1 cellular context compared by ENCODE assay signal in the genomic region with DNA sequence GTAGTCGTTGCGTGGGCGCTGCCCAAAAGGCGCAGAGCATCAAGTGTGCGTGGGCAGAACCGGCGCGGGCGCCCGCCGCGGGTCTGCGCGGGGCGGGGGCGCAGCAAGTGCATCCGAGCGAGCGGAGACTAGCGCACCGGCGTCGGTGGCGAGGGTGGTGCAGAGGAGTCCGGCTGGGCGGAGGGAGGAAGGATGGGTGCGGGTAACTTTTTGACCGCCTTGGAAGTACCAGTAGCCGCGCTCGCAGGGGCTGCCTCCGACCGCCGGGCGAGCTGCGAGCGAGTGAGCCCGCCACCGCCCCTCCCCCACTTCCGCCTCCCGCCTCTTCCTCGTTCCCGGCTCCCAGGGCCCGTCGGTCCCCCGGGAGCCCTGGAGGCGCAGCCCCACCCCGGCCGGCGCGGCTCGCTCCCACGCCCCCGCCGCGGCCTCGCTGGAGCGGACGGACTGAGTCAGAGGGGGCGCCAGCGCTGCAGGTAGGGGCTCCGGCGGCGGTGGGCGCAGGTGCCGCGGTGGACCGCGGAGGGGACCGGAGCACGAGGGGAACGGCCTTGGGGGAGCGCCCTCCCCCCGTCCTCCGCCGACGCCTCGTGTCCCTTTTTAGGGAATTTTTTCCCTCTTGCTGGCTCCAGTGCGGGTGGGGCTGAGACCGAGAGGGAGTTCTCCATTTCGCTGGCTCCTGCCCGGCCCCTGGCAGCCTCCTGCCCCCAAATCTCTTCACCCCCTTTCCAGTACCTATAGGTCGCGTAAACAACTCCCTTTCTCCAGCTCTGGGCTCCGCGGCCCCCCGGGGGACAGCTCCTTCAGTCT.
A peak's percentile ranks its signal among the peaks of the same experiment; 100 is the strongest.
TF ChIP-seq lines count a peak whose summit lies in the region.

No MANE protein-coding gene starts in this region.

TF ChIP-seq in K562, 482 proteins besides CTCF, POLR2A, EP300 and RAD21 (continued from another document and continues in another):
- TF ChIP-seq, protein P1, sequence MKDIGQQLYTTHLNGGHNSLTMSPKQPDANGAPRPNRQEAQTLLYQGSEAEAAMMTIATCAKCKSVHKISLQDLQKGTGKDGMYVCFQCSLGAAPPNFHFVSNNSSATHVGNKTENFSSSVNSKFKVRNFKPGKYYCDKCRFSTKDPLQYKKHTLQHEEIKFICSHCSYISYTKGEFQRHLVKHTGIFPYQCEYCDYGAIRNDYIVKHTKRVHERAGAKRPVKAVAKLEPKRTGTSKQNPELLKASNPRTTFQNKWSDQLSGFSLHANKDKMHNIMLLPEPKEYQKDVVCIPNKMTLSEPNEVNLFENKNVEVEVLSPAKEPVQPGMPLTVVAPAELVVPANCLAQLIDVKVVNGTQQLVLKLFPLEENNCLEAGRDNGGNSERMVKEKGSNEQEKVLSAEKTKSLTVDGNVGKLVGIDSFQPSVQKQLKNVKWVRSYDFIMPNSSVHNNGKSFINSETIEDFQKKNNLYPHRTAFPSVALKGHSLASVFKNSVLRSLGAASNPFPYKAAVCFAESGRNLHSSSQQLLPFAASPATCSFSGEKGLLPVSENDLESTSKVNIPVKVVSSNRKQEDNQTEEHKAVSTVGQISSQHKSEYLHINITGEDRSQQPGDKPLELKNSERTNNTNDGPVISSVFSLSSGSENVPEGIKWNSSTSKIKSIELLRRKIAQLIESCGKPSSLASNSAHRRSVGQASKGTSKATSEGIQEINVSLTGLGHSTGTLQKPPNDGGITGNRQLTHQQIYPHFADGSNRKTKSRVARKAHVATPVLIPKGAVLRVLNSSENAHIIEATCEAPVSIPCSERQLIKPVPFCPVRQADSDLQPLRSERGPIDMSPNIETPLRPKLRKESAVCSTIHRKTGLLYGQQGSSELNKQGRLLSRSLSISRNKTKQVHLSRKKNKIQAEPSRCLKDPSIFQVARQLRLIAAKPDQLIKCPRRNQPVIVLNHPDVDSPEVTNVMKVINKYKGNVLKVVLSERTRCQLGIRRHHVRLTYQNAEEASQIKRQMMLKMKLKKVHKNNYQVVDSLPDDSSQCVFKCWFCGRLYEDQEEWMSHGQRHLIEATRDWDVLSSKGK (CRISPR knock-in tag; IDR thresholded peaks at IDR 0.05): no peak
- no peak for TF ChIP-seq RBM34 (IDR thresholded peaks at IDR 0.05; ENCODE audit: borderline replicate concordance, insufficient read depth, low read length)
- TF ChIP-seq TBP (optimal IDR thresholded peaks at IDR 0.05; ENCODE audit: low read depth, low read length): peak; percentile 49
- TF ChIP-seq HEY1 (CRISPR knock-in tag; IDR thresholded peaks at IDR 0.05; ENCODE audit: borderline replicate concordance): no peak
- no peak for TF ChIP-seq NFIX (CRISPR knock-in tag; IDR thresholded peaks at IDR 0.05; ENCODE audit: low read depth)
- TF ChIP-seq PHTF2 (CRISPR knock-in tag; IDR thresholded peaks at IDR 0.05): no peak
- no peak for TF ChIP-seq BCOR (IDR thresholded peaks at IDR 0.05)
- peak; percentile 51 for TF ChIP-seq MYC (IDR thresholded peaks at IDR 0.05; ENCODE audit: low read depth, low read length)
- TF ChIP-seq MYC (CRISPR knock-in tag; IDR thresholded peaks at IDR 0.05; ENCODE audit: borderline replicate concordance, low read depth): no peak
- TF ChIP-seq BACH1 (tag; IDR thresholded peaks at IDR 0.05): no peak
- TF ChIP-seq, protein P2, sequence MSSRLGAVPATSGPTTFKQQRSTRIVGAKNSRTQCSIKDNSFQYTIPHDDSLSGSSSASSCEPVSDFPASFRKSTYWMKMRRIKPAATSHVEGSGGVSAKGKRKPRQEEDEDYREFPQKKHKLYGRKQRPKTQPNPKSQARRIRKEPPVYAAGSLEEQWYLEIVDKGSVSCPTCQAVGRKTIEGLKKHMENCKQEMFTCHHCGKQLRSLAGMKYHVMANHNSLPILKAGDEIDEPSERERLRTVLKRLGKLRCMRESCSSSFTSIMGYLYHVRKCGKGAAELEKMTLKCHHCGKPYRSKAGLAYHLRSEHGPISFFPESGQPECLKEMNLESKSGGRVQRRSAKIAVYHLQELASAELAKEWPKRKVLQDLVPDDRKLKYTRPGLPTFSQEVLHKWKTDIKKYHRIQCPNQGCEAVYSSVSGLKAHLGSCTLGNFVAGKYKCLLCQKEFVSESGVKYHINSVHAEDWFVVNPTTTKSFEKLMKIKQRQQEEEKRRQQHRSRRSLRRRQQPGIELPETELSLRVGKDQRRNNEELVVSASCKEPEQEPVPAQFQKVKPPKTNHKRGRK (tag; IDR thresholded peaks at IDR 0.05): no peak
- TF ChIP-seq, protein P3, sequence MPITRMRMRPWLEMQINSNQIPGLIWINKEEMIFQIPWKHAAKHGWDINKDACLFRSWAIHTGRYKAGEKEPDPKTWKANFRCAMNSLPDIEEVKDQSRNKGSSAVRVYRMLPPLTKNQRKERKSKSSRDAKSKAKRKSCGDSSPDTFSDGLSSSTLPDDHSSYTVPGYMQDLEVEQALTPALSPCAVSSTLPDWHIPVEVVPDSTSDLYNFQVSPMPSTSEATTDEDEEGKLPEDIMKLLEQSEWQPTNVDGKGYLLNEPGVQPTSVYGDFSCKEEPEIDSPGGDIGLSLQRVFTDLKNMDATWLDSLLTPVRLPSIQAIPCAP (CRISPR knock-in tag; IDR thresholded peaks at IDR 0.05; ENCODE audit: borderline replicate concordance): no peak
- no peak for TF ChIP-seq PRPF4 (IDR thresholded peaks at IDR 0.05; ENCODE audit: insufficient read depth, low read depth, low read length, poor library complexity, severe bottlenecking)
- no peak for TF ChIP-seq NCOR1 (IDR thresholded peaks at IDR 0.05)
- no peak for TF ChIP-seq PYGO2 (tag; IDR thresholded peaks at IDR 0.05)
- TF ChIP-seq, protein P4, sequence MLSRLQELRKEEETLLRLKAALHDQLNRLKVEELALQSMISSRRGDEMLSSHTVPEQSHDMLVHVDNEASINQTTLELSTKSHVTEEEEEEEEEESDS (CRISPR knock-in tag; IDR thresholded peaks at IDR 0.05): no peak
- TF ChIP-seq CBX3 (IDR thresholded peaks at IDR 0.05; ENCODE audit: borderline replicate concordance in 1 of 2, low read length in 2 of 2): no peak
- peak; percentile 83; the same call in 1 of the 2 replicates for TF ChIP-seq FOXP1 (CRISPR knock-in tag; IDR thresholded peaks at IDR 0.05)
- TF ChIP-seq CC2D1A (IDR thresholded peaks at IDR 0.05): no peak
- peak; percentile 28; the same call in 1 of the 2 replicates for TF ChIP-seq GABPB1 (CRISPR knock-in tag; IDR thresholded peaks at IDR 0.05)
- peak; percentile 44 to 69 for TF ChIP-seq MAZ (CRISPR knock-in tag; conservative IDR thresholded peaks at IDR 0.05 in 1 of 2, IDR thresholded peaks at IDR 0.05 in 1 of 2)
- TF ChIP-seq KLF13 (tag; IDR thresholded peaks at IDR 0.05; ENCODE audit: borderline replicate concordance, low read depth): no peak
- TF ChIP-seq STAT5A (IDR thresholded peaks at IDR 0.05; ENCODE audit: borderline replicate concordance, low read length): no peak
- TF ChIP-seq, protein P5, sequence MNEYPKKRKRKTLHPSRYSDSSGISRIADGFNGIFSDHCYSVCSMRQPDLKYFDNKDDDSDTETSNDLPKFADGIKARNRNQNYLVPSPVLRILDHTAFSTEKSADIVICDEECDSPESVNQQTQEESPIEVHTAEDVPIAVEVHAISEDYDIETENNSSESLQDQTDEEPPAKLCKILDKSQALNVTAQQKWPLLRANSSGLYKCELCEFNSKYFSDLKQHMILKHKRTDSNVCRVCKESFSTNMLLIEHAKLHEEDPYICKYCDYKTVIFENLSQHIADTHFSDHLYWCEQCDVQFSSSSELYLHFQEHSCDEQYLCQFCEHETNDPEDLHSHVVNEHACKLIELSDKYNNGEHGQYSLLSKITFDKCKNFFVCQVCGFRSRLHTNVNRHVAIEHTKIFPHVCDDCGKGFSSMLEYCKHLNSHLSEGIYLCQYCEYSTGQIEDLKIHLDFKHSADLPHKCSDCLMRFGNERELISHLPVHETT (CRISPR knock-in tag; conservative IDR thresholded peaks at IDR 0.05 in 1 of 2, IDR thresholded peaks at IDR 0.05 in 1 of 2): peak in 1 of 2 experiments; percentile 88; a peak in 2 of 4 replicates
- TF ChIP-seq NCOA4 (IDR thresholded peaks at IDR 0.05; ENCODE audit: partially characterized antibody): no peak
- no peak for TF ChIP-seq ADNP (tag; IDR thresholded peaks at IDR 0.05)
- no peak for TF ChIP-seq DMBX1 (CRISPR knock-in tag; IDR thresholded peaks at IDR 0.05; ENCODE audit: borderline replicate concordance)
- no peak for TF ChIP-seq CAMTA2 (CRISPR knock-in tag; conservative IDR thresholded peaks at IDR 0.05)
- TF ChIP-seq, protein P6, sequence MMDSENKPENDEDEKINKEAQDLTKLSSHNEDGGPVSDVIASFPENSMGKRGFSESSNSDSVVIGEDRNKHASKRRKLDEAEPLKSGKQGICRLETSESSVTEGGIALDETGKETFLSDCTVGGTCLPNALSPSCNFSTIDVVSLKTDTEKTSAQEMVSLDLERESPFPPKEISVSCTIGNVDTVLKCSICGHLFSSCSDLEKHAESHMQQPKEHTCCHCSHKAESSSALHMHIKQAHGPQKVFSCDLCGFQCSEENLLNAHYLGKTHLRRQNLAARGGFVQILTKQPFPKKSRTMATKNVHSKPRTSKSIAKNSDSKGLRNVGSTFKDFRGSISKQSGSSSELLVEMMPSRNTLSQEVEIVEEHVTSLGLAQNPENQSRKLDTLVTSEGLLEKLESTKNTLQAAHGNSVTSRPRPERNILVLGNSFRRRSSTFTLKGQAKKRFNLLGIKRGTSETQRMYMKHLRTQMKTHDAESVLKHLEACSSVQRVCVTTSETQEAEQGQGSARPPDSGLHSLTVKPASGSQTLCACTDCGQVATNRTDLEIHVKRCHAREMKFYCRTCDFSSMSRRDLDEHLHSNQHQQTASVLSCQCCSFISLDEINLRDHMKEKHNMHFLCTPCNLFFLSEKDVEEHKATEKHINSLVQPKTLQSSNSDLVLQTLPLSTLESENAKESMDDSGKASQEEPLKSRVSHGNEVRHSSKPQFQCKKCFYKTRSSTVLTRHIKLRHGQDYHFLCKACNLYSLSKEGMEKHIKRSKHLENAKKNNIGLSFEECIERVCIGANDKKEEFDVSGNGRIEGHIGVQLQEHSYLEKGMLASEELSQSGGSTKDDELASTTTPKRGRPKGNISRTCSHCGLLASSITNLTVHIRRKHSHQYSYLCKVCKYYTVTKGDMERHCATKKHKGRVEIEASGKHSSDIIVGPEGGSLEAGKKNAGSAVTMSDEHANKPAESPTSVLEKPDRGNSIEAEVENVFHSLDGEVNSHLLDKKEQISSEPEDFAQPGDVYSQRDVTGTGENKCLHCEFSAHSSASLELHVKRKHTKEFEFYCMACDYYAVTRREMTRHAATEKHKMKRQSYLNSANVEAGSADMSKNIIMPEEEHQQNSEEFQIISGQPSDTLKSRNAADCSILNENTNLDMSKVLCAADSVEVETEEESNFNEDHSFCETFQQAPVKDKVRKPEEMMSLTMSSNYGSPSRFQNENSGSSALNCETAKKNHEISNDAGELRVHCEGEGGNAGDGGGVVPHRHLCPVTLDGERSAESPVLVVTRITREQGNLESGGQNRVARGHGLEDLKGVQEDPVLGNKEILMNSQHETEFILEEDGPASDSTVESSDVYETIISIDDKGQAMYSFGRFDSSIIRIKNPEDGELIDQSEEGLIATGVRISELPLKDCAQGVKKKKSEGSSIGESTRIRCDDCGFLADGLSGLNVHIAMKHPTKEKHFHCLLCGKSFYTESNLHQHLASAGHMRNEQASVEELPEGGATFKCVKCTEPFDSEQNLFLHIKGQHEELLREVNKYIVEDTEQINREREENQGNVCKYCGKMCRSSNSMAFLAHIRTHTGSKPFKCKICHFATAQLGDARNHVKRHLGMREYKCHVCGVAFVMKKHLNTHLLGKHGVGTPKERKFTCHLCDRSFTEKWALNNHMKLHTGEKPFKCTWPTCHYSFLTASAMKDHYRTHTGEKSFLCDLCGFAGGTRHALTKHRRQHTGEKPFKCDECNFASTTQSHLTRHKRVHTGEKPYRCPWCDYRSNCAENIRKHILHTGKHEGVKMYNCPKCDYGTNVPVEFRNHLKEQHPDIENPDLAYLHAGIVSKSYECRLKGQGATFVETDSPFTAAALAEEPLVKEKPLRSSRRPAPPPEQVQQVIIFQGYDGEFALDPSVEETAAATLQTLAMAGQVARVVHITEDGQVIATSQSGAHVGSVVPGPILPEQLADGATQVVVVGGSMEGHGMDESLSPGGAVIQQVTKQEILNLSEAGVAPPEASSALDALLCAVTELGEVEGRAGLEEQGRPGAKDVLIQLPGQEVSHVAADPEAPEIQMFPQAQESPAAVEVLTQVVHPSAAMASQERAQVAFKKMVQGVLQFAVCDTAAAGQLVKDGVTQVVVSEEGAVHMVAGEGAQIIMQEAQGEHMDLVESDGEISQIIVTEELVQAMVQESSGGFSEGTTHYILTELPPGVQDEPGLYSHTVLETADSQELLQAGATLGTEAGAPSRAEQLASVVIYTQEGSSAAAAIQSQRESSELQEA (IDR thresholded peaks at IDR 0.05; ENCODE audit: low read depth): no peak
- no peak for TF ChIP-seq MBD2 (IDR thresholded peaks at IDR 0.05; ENCODE audit: borderline replicate concordance, low read depth)
- TF ChIP-seq CEBPB (tag; IDR thresholded peaks at IDR 0.05): no peak
- TF ChIP-seq RBBP5 (IDR thresholded peaks at IDR 0.05; ENCODE audit: borderline replicate concordance, insufficient read depth, low read length, poor library complexity, severe bottlenecking): no peak
- no peak for TF ChIP-seq IFI16 (CRISPR knock-in tag; IDR thresholded peaks at IDR 0.05)
- TF ChIP-seq SIX5 (IDR thresholded peaks at IDR 0.05; ENCODE audit: borderline replicate concordance in 1 of 2, insufficient read depth in 1 of 2, low read depth in 1 of 2, low read length in 2 of 2): no peak
- TF ChIP-seq TFAM (CRISPR knock-in tag; conservative IDR thresholded peaks at IDR 0.05): no peak
- TF ChIP-seq ERF (CRISPR knock-in tag; IDR thresholded peaks at IDR 0.05): no peak
- TF ChIP-seq ZNF282 (CRISPR knock-in tag; IDR thresholded peaks at IDR 0.05): no peak
- TF ChIP-seq, protein P7, sequence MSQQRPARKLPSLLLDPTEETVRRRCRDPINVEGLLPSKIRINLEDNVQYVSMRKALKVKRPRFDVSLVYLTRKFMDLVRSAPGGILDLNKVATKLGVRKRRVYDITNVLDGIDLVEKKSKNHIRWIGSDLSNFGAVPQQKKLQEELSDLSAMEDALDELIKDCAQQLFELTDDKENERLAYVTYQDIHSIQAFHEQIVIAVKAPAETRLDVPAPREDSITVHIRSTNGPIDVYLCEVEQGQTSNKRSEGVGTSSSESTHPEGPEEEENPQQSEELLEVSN (IDR thresholded peaks at IDR 0.05; ENCODE audit: borderline replicate concordance in 1 of 2, extremely low read depth in 1 of 2, insufficient read depth in 1 of 2, insufficient read length in 1 of 2, low read depth in 1 of 2, low read length in 1 of 2, poor library complexity in 1 of 2, severe bottlenecking in 1 of 2): peak; percentile 75 to 76
- no peak for TF ChIP-seq ZNF696 (CRISPR knock-in tag; conservative IDR thresholded peaks at IDR 0.05)
- TF ChIP-seq, protein P8, sequence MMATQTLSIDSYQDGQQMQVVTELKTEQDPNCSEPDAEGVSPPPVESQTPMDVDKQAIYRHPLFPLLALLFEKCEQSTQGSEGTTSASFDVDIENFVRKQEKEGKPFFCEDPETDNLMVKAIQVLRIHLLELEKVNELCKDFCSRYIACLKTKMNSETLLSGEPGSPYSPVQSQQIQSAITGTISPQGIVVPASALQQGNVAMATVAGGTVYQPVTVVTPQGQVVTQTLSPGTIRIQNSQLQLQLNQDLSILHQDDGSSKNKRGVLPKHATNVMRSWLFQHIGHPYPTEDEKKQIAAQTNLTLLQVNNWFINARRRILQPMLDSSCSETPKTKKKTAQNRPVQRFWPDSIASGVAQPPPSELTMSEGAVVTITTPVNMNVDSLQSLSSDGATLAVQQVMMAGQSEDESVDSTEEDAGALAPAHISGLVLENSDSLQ (IDR thresholded peaks at IDR 0.05): no peak
- no peak for TF ChIP-seq ZNF140 (CRISPR knock-in tag; IDR thresholded peaks at IDR 0.05)
